ENCODE assay signal across 1 cellular context in the genomic region with DNA sequence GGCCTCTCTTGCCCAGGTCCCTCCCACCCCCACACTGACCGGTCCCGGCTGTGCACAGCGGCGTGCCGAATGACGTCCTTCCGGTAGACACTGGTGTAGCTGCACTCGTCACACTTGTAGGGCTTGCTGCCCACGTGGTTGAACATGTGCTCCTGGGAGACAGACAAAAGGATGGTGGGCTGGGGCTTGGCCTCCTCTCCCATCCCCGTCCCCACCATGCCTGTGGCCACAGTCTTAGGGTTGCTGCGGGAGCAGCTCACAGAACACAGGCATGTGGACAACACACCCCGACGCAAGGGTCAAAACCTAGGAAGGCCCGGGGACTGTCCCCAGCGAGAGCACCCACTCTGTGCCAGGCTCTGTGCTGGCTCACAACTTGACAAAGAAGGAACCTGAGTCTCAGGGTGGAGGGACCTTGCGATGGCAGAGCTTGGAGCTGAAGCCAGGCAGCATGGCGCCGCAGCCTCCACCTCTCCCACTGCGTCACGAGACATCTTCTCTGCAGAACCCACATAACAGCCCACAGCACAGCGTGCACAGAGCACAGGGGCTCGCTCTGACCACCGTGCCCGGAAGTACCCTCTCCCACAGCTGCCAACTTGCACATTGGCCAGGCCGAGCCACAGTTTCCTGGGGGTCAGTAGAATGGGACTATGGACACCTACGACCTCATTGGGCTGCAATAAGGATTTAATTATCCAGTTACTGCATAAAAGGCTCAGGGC.
TF ChIP-seq lines count a peak whose summit lies in the region.

No MANE protein-coding gene starts in this region.

TF ChIP-seq in IMR-90, 13 proteins besides CTCF, POLR2A, EP300 and RAD21:
- no peak for TF ChIP-seq SMC3 (IDR thresholded peaks at IDR 0.05; ENCODE audit: low read depth, low read length)
- no peak for TF ChIP-seq NFE2L2 (IDR thresholded peaks at IDR 0.05; ENCODE audit: low read depth, low read length)
- TF ChIP-seq, protein P1, sequence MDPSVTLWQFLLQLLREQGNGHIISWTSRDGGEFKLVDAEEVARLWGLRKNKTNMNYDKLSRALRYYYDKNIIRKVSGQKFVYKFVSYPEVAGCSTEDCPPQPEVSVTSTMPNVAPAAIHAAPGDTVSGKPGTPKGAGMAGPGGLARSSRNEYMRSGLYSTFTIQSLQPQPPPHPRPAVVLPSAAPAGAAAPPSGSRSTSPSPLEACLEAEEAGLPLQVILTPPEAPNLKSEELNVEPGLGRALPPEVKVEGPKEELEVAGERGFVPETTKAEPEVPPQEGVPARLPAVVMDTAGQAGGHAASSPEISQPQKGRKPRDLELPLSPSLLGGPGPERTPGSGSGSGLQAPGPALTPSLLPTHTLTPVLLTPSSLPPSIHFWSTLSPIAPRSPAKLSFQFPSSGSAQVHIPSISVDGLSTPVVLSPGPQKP (IDR thresholded peaks at IDR 0.05; ENCODE audit: borderline replicate concordance, low read depth, low read length), result no peak
- TF ChIP-seq MXI1 (IDR thresholded peaks at IDR 0.05; ENCODE audit: borderline replicate concordance, low read depth, low read length), result no peak
- TF ChIP-seq RFX5 (IDR thresholded peaks at IDR 0.05; ENCODE audit: low read depth, low read length), result no peak
- no peak for TF ChIP-seq CEBPB (IDR thresholded peaks at IDR 0.05; ENCODE audit: low read depth, low read length)
- no peak for TF ChIP-seq BHLHE40 (IDR thresholded peaks at IDR 0.05; ENCODE audit: low read depth, low read length)
- no peak for TF ChIP-seq MAFK (IDR thresholded peaks at IDR 0.05; ENCODE audit: low read depth, low read length)
- TF ChIP-seq USF2 (IDR thresholded peaks at IDR 0.05; ENCODE audit: low read depth, low read length), result no peak
- no peak for TF ChIP-seq RCOR1 (IDR thresholded peaks at IDR 0.05; ENCODE audit: insufficient replicate concordance, low read length)
- no peak for TF ChIP-seq MAZ (IDR thresholded peaks at IDR 0.05; ENCODE audit: borderline replicate concordance, low read depth, low read length)
- no peak for TF ChIP-seq CHD1 (IDR thresholded peaks at IDR 0.05; ENCODE audit: low read depth, low read length)
- TF ChIP-seq FOS (IDR thresholded peaks at IDR 0.05; ENCODE audit: low read depth, low read length), result no peak
